In genomic region chr9:121218357-121219027, GRCh38 we compare ENCODE assay signal across 14 cellular contexts.
"Had no signal": no experiment of that assay in that cellular context is flagged by ENCODE, and none has a peak within 500 bp of the region (broad histone marks: within the 10 kb centered on the region; RNA-seq: fewer than 3 reads in every experiment).

No MANE protein-coding gene starts in this region.

- DNase-seq: activated CD4-positive, alpha-beta T cell treated with anti-CD3 and anti-CD28 coated beads, Interleukin-2, amount 50 U/mL, for 48 hours; activated effector memory CD4-positive, alpha-beta T cell treated with Interleukin-2 at 50 U/mL for 16 hours; activated T-cell treated with anti-CD3 and anti-CD28 coated beads, Interleukin-2, amount 50 U/mL, for 4 hours; adrenal gland; hypothalamus; left ventricle myocardium inferior; mesenchymal stem cell; naive thymus-derived CD8-positive, alpha-beta T cell; stimulated activated CD4-positive, alpha-beta T cell treated with anti-CD3 and anti-CD28 coated beads, Interleukin-2, amount 100 ng/mL, for 48 hours; stimulated activated naive CD4-positive, alpha-beta T cell treated with Interleukin-2 at 50 U/mL for 16 hours; substantia nigra; T1000; trophoblast cell had no signal

- H3K27me3 Mint-ChIP-seq: activated naive CD4-positive, alpha-beta T cell treated with anti-CD3 and anti-CD28 coated beads, Interleukin-2, amount 50 U/mL, for 24 hours; naive thymus-derived CD8-positive, alpha-beta T cell had no signal

- H3K9me3 Mint-ChIP-seq: activated naive CD4-positive, alpha-beta T cell treated with anti-CD3 and anti-CD28 coated beads, Interleukin-2, amount 50 U/mL, for 24 hours; activated T-cell treated with anti-CD3 and anti-CD28 coated beads, Interleukin-2, amount 50 U/mL, for 4 hours; naive thymus-derived CD8-positive, alpha-beta T cell had no signal

- H3K9me3 ChIP-seq: adrenal gland, left ventricle myocardium inferior had no signal

- H3K4me3 ChIP-seq: adrenal gland, left ventricle myocardium inferior had no signal

- H3K27me3 ChIP-seq: adrenal gland had no signal

- ATAC-seq: activated T-cell treated with anti-CD3 and anti-CD28 coated beads, Interleukin-2, amount 50 U/mL, for 4 hours; naive thymus-derived CD8-positive, alpha-beta T cell had no signal

- H3K4me3 Mint-ChIP-seq: activated naive CD4-positive, alpha-beta T cell treated with anti-CD3 and anti-CD28 coated beads, Interleukin-2, amount 50 U/mL, for 24 hours; activated T-cell treated with anti-CD3 and anti-CD28 coated beads, Interleukin-2, amount 50 U/mL, for 4 hours; naive thymus-derived CD8-positive, alpha-beta T cell had no signal

- H3K27ac Mint-ChIP-seq: activated naive CD4-positive, alpha-beta T cell treated with anti-CD3 and anti-CD28 coated beads, Interleukin-2, amount 50 U/mL, for 24 hours; naive thymus-derived CD8-positive, alpha-beta T cell had no signal

- H3K27ac ChIP-seq: adrenal gland, left ventricle myocardium inferior had no signal

- H3K36me3 ChIP-seq: adrenal gland, left ventricle myocardium inferior had no signal
